In the genomic region with DNA sequence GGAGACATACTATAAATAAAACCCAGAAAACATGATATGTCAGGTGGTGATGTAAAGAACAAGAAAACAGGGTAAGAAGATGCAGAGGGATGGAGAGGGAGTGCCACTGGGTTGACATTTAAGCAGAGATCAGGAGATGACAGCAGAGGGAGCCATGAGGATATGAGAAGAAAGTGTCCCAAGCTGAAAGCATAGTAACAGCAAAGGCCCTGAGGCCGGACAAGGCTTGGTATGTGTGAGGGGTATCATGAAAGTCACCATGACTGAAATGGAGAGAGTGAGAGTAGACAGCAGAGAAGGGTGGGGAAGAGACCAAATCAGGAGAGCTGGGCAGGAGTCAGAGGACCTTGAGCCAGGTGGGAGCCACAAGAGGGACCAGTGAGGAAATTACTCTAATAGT, we compare ENCODE assay signal across 19 cellular contexts. TPM values are rescaled to one million over a fixed set of nuclear protein-coding genes. Genes with fewer than 3 reads are reported as not detected.
DNase-seq lines count a peak whose midpoint lies in the region; ATAC-seq and TF ChIP-seq lines count a peak whose summit lies in the region.
"Had no signal": no experiment of that assay in that cellular context is flagged by ENCODE, and none has a peak within 500 bp of the region (broad histone marks: within the 10 kb centered on the region; RNA-seq: fewer than 3 reads in every experiment).

No MANE protein-coding gene starts in this region.

- H3K27me3 ChIP-seq in CD4-positive, alpha-beta T cell (ENCODE audit: control insufficient read depth, insufficient read depth, low read length): no peaks in the 10 kb centered on the region
- H3K27me3 ChIP-seq in endodermal cell (ENCODE audit: control insufficient read depth, insufficient read depth, low read length, poor library complexity, severe bottlenecking): no peaks in the 10 kb centered on the region
- H3K27me3 ChIP-seq: upper lobe of right lung had no signal

- intact Hi-C loops in CD4-positive, alpha-beta T cell (cut with DNase I, micrococcal nuclease): loop anchor here in 1 of 2 experiments (5.0 kb wide), 1 partner anchor 118 kb away; a partner anchor contains a TSS
- intact Hi-C loops in OCI-LY7 (cut with micrococcal nuclease; ENCODE audit: unreplicated experiment): loop anchor here (5.0 to 10.0 kb wide), 2 partner anchors 42 to 145 kb away; a partner anchor contains a TSS

- DNase-seq in CD4-positive, alpha-beta T cell: no peak
- DNase-seq in EH (ENCODE audit: low read depth) (peak; percentile 9), OCI-LY7 (ENCODE audit: low spot score) (no peak), endodermal cell (no peak), inferior parietal cortex (ENCODE audit: extremely low spot score) (no peak), GM20000 (ENCODE audit: low spot score) (no peak), NCI-H1417 treated with DMSO at 0.1 percent for 48 hours (lab: John Stamatoyannopoulos, UW) (no peak), NCI-H345 (lab: John Stamatoyannopoulos, UW) (no peak)
- DNase-seq: CD4-positive, alpha-beta memory T cell; EL; H7; heart right ventricle; kidney; NCI-H1694; stimulated activated CD4-positive, alpha-beta T cell treated with anti-CD3 and anti-CD28 coated beads, Interleukin-15, amount 100 ng/mL, for 24 hours; upper lobe of right lung had no signal

- H3K4me2 ChIP-seq in OCI-LY7 (ENCODE audit: low read length): no peak overlapping the region

- no peaks in the 10 kb centered on the region for H3K9me3 Mint-ChIP-seq in CD4-positive, alpha-beta T cell
- H3K9me3 Mint-ChIP-seq in endodermal cell: peaks cover 71% of the 10 kb centered on the region
- H3K9me3 Mint-ChIP-seq: CD4-positive, alpha-beta memory T cell; stimulated activated naive CD8-positive, alpha-beta T cell treated with anti-CD3 and anti-CD28 coated beads, Interleukin-15, Interleukin-2, amounts not matched to agents 100 ng/mL and 50 ng/mL, for 24 hours had no signal

- H3K4me1 ChIP-seq in OCI-LY7 (ENCODE audit: insufficient read depth, low read length, poor library complexity, severe bottlenecking) (peaks cover 7% of the 10 kb centered on the region), endodermal cell (ENCODE audit: control insufficient read depth, insufficient read depth, low read length) (no peaks in the 10 kb centered on the region)

- peaks cover 58% of the 10 kb centered on the region for H3K36me3 Mint-ChIP-seq in CD4-positive, alpha-beta T cell (ENCODE audit: low read depth)
- peaks cover 38% of the 10 kb centered on the region for H3K36me3 Mint-ChIP-seq in endodermal cell (ENCODE audit: low read depth)

- H3K27ac Mint-ChIP-seq in CD4-positive, alpha-beta T cell: no peak overlapping the region
- no peak overlapping the region for H3K27ac Mint-ChIP-seq in endodermal cell
- H3K27ac Mint-ChIP-seq: stimulated activated naive CD8-positive, alpha-beta T cell treated with anti-CD3 and anti-CD28 coated beads, Interleukin-15, Interleukin-2, amounts not matched to agents 100 ng/mL and 50 ng/mL, for 24 hours had no signal

- no peaks in the 10 kb centered on the region for H3K9me3 ChIP-seq in CD4-positive, alpha-beta T cell (ENCODE audit: control insufficient read depth, low read length)
- H3K9me3 ChIP-seq in OCI-LY7 (ENCODE audit: low read length) (no peaks in the 10 kb centered on the region), endodermal cell (ENCODE audit: control insufficient read depth, low read length) (no peaks in the 10 kb centered on the region)
- H3K9me3 ChIP-seq: heart right ventricle, upper lobe of right lung had no signal

- peaks cover 22% of the 10 kb centered on the region for H3K36me3 ChIP-seq in OCI-LY7 (ENCODE audit: insufficient read depth, low read length)
- H3K36me3 ChIP-seq in endodermal cell (ENCODE audit: control insufficient read depth, insufficient read depth, low read length): peaks cover 9% of the 10 kb centered on the region

- H3K9me2 ChIP-seq in OCI-LY7 (ENCODE audit: insufficient read depth, low read length): no peaks in the 10 kb centered on the region

- H2AFZ ChIP-seq in OCI-LY7 (ENCODE audit: low read length): no peak overlapping the region

- BruUV-seq in OCI-LY7 (replicated peaks; lab: Mats Ljungman, UMichigan): no TSS peak

- peaks cover 40% of the 10 kb centered on the region for H3K4me1 Mint-ChIP-seq in CD4-positive, alpha-beta T cell (ENCODE audit: low read depth)
- peaks cover 6% of the 10 kb centered on the region for H3K4me1 Mint-ChIP-seq in endodermal cell

- H4K20me1 ChIP-seq in OCI-LY7 (ENCODE audit: insufficient read depth, low read length): no peaks in the 10 kb centered on the region

- H3K4me3 Mint-ChIP-seq in CD4-positive, alpha-beta T cell: peak overlapping the region; percentile 72
- no peak overlapping the region for H3K4me3 Mint-ChIP-seq in endodermal cell
- H3K4me3 Mint-ChIP-seq: stimulated activated naive CD8-positive, alpha-beta T cell treated with anti-CD3 and anti-CD28 coated beads, Interleukin-15, Interleukin-2, amounts not matched to agents 100 ng/mL and 50 ng/mL, for 24 hours had no signal

- H3K79me2 ChIP-seq in OCI-LY7 (ENCODE audit: insufficient read depth, low read depth, low read length): peaks cover 11% of the 10 kb centered on the region

- no peak overlapping the region for H3K9ac ChIP-seq in endodermal cell (ENCODE audit: extremely low read depth, low read length, poor library complexity, severe bottlenecking)

- 86 to 100% methylated on average over 1 of the region's 1 CpG for WGBS in endodermal cell (ENCODE audit: insufficient coverage in 1 of 2, insufficient read length in 1 of 2), 2 experiments

- no peak overlapping the region for H3K27ac ChIP-seq in CD4-positive, alpha-beta T cell (ENCODE audit: low read depth, low read length)
- H3K27ac ChIP-seq in OCI-LY7 (ENCODE audit: low read depth, low read length, poor library complexity, severe bottlenecking) (no peak overlapping the region), endodermal cell (ENCODE audit: low read depth, low read length) (no peak overlapping the region)
- H3K27ac ChIP-seq: heart right ventricle, SK-N-MC, upper lobe of right lung had no signal

- H3K4me3 ChIP-seq in OCI-LY7 (ENCODE audit: low read depth, low read length, poor library complexity, severe bottlenecking) (no peak overlapping the region), endodermal cell (ENCODE audit: low read length) (no peak overlapping the region)
- H3K4me3 ChIP-seq: heart right ventricle, SK-N-MC, upper lobe of right lung had no signal

- POLR2A ChIA-PET in CD4-positive, alpha-beta T cell (lab: Charles Lee): interaction anchor here (0.8 kb wide), 1 partner anchor 40 kb away, joined by 4 read pairs; a partner anchor contains a TSS
- POLR2A ChIA-PET in OCI-LY7 (lab: Charles Lee): no interaction called here

- ATAC-seq in CD4-positive, alpha-beta T cell (ENCODE audit: poor library complexity): no peak
- ATAC-seq: heart right ventricle, upper lobe of right lung had no signal

- CTCF ChIA-PET in CD4-positive, alpha-beta T cell (lab: Charles Lee): interaction anchor here (1.2 kb wide), 1 partner anchor 36 kb away, joined by 3 read pairs; no protein-coding TSS in a partner anchor
- CTCF ChIA-PET in OCI-LY7 (lab: Charles Lee; ENCODE audit: unreplicated experiment): no interaction called here

- no peak for TF ChIP-seq CTCF in CD4-positive, alpha-beta T cell (IDR thresholded peaks at IDR 0.05)
- TF ChIP-seq CTCF in OCI-LY7 (conservative IDR thresholded peaks at IDR 0.05; ENCODE audit: low read length) (peak; percentile 32; the same call in 1 of the 2 replicates), endodermal cell (conservative IDR thresholded peaks at IDR 0.05) (peak; percentile 14), GM20000 (IDR thresholded peaks at IDR 0.05; ENCODE audit: extremely low read depth, missing control alignments) (no peak)

- H3K27me3 Mint-ChIP-seq in CD4-positive, alpha-beta T cell: no peaks in the 10 kb centered on the region
- no peaks in the 10 kb centered on the region for H3K27me3 Mint-ChIP-seq in endodermal cell (ENCODE audit: insufficient read depth)
- H3K27me3 Mint-ChIP-seq: CD4-positive, alpha-beta memory T cell; stimulated activated naive CD8-positive, alpha-beta T cell treated with anti-CD3 and anti-CD28 coated beads, Interleukin-15, Interleukin-2, amounts not matched to agents 100 ng/mL and 50 ng/mL, for 24 hours had no signal

RNA-seq across cellular contexts. Expression of a gene that starts 3.4 kb away (rescaled TPM):
- total RNA-seq in CD4-positive, alpha-beta T cell: 1 to 10 TPM; 8.9 to 9.6 TPM
- 18.8 and 27.5 TPM in 2 replicates for total RNA-seq in OCI-LY7 (2014; rRNA removed; shearing (Covaris generic))
- total RNA-seq in OCI-LY7 (2022) (16.8 and 17.7 TPM in 2 replicates), endodermal cell (10 to 100 TPM; 17.9 to 23.7 TPM)
- 25.1 TPM for polyA plus RNA-seq in endodermal cell (2013, experiment 1 of 2)
- 23.2 TPM for polyA plus RNA-seq in endodermal cell (2013, experiment 2 of 2)

RNA-seq across cellular contexts. Expression of a gene that starts 40.4 kb away (rescaled TPM):
- total RNA-seq in CD4-positive, alpha-beta T cell: 10 to 100 TPM; 74.8 to 78.7 TPM
- total RNA-seq in OCI-LY7 (2014; rRNA removed; shearing (Covaris generic)): 32.4 and 37.6 TPM in 2 replicates
- 46.2 and 48.7 TPM in 2 replicates for total RNA-seq in OCI-LY7 (2022)
- 10 to 100 TPM; 29.8 to 42.5 TPM for total RNA-seq in endodermal cell
- polyA plus RNA-seq in endodermal cell (2013, experiment 1 of 2): 32.4 TPM
- polyA plus RNA-seq in endodermal cell (2013, experiment 2 of 2): 28.0 TPM

RNA-seq across cellular contexts. Expression of a gene that starts 42.5 kb away (rescaled TPM):
- total RNA-seq in CD4-positive, alpha-beta T cell: under 1 TPM; 0.89 to 0.93 TPM
- total RNA-seq in OCI-LY7 (2014; rRNA removed; shearing (Covaris generic)): 0.85 and 1.0 TPM in 2 replicates
- 1.1 and 1.7 TPM in 2 replicates for total RNA-seq in OCI-LY7 (2022)
- total RNA-seq in endodermal cell: 1 to 10 TPM; 1.2 to 1.3 TPM
- polyA plus RNA-seq in endodermal cell (2013, experiment 1 of 2): 0.46 TPM
- 0.70 TPM for polyA plus RNA-seq in endodermal cell (2013, experiment 2 of 2)

RNA-seq across cellular contexts. Expression of a gene that starts 46.3 kb away (rescaled TPM):
- 10 to 100 TPM; 17.1 to 21.0 TPM for total RNA-seq in CD4-positive, alpha-beta T cell
- 2.3 and 8.1 TPM in 2 replicates for total RNA-seq in OCI-LY7 (2014; rRNA removed; shearing (Covaris generic))
- 17.5 and 20.3 TPM in 2 replicates for total RNA-seq in OCI-LY7 (2022)
- 10 to 100 TPM in 1 of 2 donors, 1 to 10 TPM in 1; 8.2 to 15.7 TPM for total RNA-seq in endodermal cell
- 35.7 TPM for polyA plus RNA-seq in endodermal cell (2013, experiment 1 of 2)
- polyA plus RNA-seq in endodermal cell (2013, experiment 2 of 2): 34.4 TPM

RNA-seq across cellular contexts. Expression of a gene that starts 51.6 kb away (rescaled TPM):
- total RNA-seq in CD4-positive, alpha-beta T cell: 100 to 1,000 TPM; 124 to 128 TPM
- 16.7 and 21.2 TPM in 2 replicates for total RNA-seq in OCI-LY7 (2014; rRNA removed; shearing (Covaris generic))
- total RNA-seq in OCI-LY7 (2022): 54.3 and 56.9 TPM in 2 replicates
- 1 to 10 TPM; 1.9 to 2.0 TPM for total RNA-seq in endodermal cell
- 3.4 TPM for polyA plus RNA-seq in endodermal cell (2013, experiment 1 of 2)
- polyA plus RNA-seq in endodermal cell (2013, experiment 2 of 2): 2.3 TPM
- polyA plus RNA-seq: neural cell had no signal

Comparison
In these comparisons a context has a peak if more than half of its experiments do, and no peak if none do; other contexts are left out.
1. CTCF ChIP-seq: peak in OCI-LY7 (single experiment) and endodermal cell (single experiment); none in CD4-positive, alpha-beta T cell (single experiment) and GM20000 (single experiment).